ENCODE assay signal across 1 cellular context in the genomic region with DNA sequence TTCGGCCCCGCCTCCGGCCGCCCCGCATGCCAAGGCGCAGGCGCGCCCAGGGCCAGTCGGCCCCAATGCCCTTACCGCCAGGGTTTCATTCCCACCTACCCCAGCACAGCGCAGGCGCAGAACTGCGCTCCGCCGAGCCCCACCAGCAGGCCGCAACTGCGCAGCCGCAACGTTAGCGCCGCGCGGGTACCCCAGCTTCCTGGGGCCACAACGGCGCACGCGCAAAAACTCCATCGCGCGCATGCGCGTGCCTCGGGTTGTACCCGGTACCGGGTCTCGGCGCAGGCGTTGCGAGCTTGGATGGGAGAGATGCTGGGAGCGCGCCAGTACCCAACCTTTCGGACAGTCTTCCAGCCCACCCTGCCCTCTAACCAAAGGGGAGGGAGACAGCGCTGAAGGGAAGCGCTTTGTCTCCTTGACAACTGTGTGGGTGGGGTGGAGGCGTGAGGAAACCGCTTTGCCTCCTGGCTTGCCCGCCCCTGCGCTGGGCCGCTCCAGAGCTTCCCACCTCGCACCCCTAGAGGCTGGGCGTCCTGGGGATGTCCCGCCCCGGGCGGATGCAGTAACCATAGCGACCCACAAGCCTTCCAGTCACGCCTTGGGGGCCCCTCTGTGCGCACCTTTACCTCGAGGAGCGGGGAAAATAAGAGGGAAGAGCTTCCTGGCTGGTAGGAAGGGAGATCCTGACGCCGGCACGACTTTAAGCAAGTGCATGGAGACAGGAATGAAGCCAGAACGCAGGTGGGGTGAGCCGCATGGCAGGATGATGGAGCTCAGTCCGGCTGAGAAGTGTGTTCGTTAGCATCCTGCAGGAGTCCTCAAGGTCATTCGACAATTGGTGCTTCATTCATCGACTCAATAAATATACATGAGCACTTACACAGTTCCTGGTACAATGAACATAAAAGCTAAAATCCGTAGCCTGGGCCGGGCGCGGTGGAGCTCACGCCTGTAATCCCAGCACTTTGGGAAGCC.
TF ChIP-seq lines count a peak whose summit lies in the region.

No MANE protein-coding gene starts in this region.

TF ChIP-seq in K562, 482 proteins besides CTCF, POLR2A, EP300 and RAD21 (continued from another document and continues in another):
- TF ChIP-seq, protein P1, sequence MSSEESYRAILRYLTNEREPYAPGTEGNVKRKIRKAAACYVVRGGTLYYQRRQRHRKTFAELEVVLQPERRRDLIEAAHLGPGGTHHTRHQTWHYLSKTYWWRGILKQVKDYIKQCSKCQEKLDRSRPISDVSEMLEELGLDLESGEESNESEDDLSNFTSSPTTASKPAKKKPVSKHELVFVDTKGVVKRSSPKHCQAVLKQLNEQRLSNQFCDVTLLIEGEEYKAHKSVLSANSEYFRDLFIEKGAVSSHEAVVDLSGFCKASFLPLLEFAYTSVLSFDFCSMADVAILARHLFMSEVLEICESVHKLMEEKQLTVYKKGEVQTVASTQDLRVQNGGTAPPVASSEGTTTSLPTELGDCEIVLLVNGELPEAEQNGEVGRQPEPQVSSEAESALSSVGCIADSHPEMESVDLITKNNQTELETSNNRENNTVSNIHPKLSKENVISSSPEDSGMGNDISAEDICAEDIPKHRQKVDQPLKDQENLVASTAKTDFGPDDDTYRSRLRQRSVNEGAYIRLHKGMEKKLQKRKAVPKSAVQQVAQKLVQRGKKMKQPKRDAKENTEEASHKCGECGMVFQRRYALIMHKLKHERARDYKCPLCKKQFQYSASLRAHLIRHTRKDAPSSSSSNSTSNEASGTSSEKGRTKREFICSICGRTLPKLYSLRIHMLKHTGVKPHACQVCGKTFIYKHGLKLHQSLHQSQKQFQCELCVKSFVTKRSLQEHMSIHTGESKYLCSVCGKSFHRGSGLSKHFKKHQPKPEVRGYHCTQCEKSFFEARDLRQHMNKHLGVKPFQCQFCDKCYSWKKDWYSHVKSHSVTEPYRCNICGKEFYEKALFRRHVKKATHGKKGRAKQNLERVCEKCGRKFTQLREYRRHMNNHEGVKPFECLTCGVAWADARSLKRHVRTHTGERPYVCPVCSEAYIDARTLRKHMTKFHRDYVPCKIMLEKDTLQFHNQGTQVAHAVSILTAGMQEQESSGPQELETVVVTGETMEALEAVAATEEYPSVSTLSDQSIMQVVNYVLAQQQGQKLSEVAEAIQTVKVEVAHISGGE (CRISPR knock-in tag; IDR thresholded peaks at IDR 0.05) = no peak
- TF ChIP-seq ZFP1 (CRISPR knock-in tag; IDR thresholded peaks at IDR 0.05) = no peak
- TF ChIP-seq, protein P2, sequence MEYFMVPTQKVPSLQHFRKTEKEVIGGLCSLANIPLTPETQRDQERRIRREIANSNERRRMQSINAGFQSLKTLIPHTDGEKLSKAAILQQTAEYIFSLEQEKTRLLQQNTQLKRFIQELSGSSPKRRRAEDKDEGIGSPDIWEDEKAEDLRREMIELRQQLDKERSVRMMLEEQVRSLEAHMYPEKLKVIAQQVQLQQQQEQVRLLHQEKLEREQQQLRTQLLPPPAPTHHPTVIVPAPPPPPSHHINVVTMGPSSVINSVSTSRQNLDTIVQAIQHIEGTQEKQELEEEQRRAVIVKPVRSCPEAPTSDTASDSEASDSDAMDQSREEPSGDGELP (CRISPR knock-in tag; IDR thresholded peaks at IDR 0.05; ENCODE audit: borderline replicate concordance) = peak; percentile 64; the same call in 1 of the 2 replicates
- no peak for TF ChIP-seq SMARCA5 (IDR thresholded peaks at IDR 0.05)
- peak; percentile 100 for TF ChIP-seq CTBP1 (IDR thresholded peaks at IDR 0.05; ENCODE audit: borderline replicate concordance)
- peak; percentile 51 for TF ChIP-seq SETDB1 (IDR thresholded peaks at IDR 0.05; ENCODE audit: low read length)
- TF ChIP-seq, protein P3, sequence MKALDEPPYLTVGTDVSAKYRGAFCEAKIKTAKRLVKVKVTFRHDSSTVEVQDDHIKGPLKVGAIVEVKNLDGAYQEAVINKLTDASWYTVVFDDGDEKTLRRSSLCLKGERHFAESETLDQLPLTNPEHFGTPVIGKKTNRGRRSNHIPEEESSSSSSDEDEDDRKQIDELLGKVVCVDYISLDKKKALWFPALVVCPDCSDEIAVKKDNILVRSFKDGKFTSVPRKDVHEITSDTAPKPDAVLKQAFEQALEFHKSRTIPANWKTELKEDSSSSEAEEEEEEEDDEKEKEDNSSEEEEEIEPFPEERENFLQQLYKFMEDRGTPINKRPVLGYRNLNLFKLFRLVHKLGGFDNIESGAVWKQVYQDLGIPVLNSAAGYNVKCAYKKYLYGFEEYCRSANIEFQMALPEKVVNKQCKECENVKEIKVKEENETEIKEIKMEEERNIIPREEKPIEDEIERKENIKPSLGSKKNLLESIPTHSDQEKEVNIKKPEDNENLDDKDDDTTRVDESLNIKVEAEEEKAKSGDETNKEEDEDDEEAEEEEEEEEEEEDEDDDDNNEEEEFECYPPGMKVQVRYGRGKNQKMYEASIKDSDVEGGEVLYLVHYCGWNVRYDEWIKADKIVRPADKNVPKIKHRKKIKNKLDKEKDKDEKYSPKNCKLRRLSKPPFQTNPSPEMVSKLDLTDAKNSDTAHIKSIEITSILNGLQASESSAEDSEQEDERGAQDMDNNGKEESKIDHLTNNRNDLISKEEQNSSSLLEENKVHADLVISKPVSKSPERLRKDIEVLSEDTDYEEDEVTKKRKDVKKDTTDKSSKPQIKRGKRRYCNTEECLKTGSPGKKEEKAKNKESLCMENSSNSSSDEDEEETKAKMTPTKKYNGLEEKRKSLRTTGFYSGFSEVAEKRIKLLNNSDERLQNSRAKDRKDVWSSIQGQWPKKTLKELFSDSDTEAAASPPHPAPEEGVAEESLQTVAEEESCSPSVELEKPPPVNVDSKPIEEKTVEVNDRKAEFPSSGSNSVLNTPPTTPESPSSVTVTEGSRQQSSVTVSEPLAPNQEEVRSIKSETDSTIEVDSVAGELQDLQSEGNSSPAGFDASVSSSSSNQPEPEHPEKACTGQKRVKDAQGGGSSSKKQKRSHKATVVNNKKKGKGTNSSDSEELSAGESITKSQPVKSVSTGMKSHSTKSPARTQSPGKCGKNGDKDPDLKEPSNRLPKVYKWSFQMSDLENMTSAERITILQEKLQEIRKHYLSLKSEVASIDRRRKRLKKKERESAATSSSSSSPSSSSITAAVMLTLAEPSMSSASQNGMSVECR (CRISPR knock-in tag; IDR thresholded peaks at IDR 0.05) = peak; percentile 53; the same call in 1 of the 2 replicates
- TF ChIP-seq, protein P4, sequence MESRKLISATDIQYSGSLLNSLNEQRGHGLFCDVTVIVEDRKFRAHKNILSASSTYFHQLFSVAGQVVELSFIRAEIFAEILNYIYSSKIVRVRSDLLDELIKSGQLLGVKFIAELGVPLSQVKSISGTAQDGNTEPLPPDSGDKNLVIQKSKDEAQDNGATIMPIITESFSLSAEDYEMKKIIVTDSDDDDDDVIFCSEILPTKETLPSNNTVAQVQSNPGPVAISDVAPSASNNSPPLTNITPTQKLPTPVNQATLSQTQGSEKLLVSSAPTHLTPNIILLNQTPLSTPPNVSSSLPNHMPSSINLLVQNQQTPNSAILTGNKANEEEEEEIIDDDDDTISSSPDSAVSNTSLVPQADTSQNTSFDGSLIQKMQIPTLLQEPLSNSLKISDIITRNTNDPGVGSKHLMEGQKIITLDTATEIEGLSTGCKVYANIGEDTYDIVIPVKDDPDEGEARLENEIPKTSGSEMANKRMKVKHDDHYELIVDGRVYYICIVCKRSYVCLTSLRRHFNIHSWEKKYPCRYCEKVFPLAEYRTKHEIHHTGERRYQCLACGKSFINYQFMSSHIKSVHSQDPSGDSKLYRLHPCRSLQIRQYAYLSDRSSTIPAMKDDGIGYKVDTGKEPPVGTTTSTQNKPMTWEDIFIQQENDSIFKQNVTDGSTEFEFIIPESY (CRISPR knock-in tag; IDR thresholded peaks at IDR 0.05) = peak; percentile 32; the same call in 1 of the 2 replicates
- no peak for TF ChIP-seq HMGN3 (IDR thresholded peaks at IDR 0.05; ENCODE audit: borderline replicate concordance, extremely low read depth, insufficient read length, low read depth, low read length)
- peak; percentile 97 for TF ChIP-seq HDAC2 (IDR thresholded peaks at IDR 0.05)
- TF ChIP-seq YY1 (IDR thresholded peaks at IDR 0.05; ENCODE audit: borderline replicate concordance in 1 of 3, control insufficient read depth in 1 of 3, extremely low read depth in 1 of 3, insufficient read depth in 3 of 3, insufficient read length in 1 of 3, insufficient replicate concordance in 2 of 3, low read depth in 1 of 3, low read length in 2 of 3) = peak in 1 of 3 experiments; percentile 19
- no peak for TF ChIP-seq CBX5 (IDR thresholded peaks at IDR 0.05; ENCODE audit: borderline replicate concordance, low read depth)
- TF ChIP-seq CXXC5 (CRISPR knock-in tag; IDR thresholded peaks at IDR 0.05) = peak; percentile 44
- no peak for TF ChIP-seq MCM2 (IDR thresholded peaks at IDR 0.05; ENCODE audit: low read depth)
- TF ChIP-seq DPF2 (IDR thresholded peaks at IDR 0.05) = no peak
- TF ChIP-seq GTF2F1 (IDR thresholded peaks at IDR 0.05; ENCODE audit: low read depth, low read length) = no peak
- TF ChIP-seq ZNF764 (CRISPR knock-in tag; IDR thresholded peaks at IDR 0.05; ENCODE audit: low read depth) = no peak
- peak; percentile 34 for TF ChIP-seq NEUROD1 (IDR thresholded peaks at IDR 0.05; ENCODE audit: borderline replicate concordance, low read depth, low read length, partially characterized antibody)
- TF ChIP-seq HNRNPUL1 (IDR thresholded peaks at IDR 0.05; ENCODE audit: low read length) = no peak
- TF ChIP-seq ZNF146 (CRISPR knock-in tag; IDR thresholded peaks at IDR 0.05; ENCODE audit: unreplicated experiment) = no peak
- TF ChIP-seq ZNF551 (CRISPR knock-in tag; IDR thresholded peaks at IDR 0.05) = no peak
- TF ChIP-seq, protein P5, sequence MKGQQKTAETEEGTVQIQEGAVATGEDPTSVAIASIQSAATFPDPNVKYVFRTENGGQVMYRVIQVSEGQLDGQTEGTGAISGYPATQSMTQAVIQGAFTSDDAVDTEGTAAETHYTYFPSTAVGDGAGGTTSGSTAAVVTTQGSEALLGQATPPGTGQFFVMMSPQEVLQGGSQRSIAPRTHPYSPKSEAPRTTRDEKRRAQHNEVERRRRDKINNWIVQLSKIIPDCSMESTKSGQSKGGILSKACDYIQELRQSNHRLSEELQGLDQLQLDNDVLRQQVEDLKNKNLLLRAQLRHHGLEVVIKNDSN (CRISPR knock-in tag; IDR thresholded peaks at IDR 0.05) = peak; percentile 10; the same call in 1 of the 2 replicates
- TF ChIP-seq PTRF (tag; IDR thresholded peaks at IDR 0.05) = no peak
- TF ChIP-seq, protein P6, sequence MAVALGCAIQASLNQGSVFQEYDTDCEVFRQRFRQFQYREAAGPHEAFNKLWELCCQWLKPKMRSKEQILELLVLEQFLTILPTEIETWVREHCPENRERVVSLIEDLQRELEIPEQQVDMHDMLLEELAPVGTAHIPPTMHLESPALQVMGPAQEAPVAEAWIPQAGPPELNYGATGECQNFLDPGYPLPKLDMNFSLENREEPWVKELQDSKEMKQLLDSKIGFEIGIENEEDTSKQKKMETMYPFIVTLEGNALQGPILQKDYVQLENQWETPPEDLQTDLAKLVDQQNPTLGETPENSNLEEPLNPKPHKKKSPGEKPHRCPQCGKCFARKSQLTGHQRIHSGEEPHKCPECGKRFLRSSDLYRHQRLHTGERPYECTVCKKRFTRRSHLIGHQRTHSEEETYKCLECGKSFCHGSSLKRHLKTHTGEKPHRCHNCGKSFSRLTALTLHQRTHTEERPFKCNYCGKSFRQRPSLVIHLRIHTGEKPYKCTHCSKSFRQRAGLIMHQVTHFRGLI (CRISPR knock-in tag; IDR thresholded peaks at IDR 0.05) = no peak
- no peak for TF ChIP-seq SAFB2 (IDR thresholded peaks at IDR 0.05; ENCODE audit: borderline replicate concordance, low read depth, low read length, severe bottlenecking)
- TF ChIP-seq, protein P7, sequence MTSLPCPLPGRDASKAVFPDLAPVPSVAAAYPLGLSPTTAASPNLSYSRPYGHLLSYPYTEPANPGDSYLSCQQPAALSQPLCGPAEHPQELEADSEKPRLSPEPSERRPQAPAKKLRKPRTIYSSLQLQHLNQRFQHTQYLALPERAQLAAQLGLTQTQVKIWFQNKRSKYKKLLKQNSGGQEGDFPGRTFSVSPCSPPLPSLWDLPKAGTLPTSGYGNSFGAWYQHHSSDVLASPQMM (CRISPR knock-in tag; IDR thresholded peaks at IDR 0.05) = no peak
- TF ChIP-seq BACH1 (tag; IDR thresholded peaks at IDR 0.05) = no peak
- TF ChIP-seq, protein P8, sequence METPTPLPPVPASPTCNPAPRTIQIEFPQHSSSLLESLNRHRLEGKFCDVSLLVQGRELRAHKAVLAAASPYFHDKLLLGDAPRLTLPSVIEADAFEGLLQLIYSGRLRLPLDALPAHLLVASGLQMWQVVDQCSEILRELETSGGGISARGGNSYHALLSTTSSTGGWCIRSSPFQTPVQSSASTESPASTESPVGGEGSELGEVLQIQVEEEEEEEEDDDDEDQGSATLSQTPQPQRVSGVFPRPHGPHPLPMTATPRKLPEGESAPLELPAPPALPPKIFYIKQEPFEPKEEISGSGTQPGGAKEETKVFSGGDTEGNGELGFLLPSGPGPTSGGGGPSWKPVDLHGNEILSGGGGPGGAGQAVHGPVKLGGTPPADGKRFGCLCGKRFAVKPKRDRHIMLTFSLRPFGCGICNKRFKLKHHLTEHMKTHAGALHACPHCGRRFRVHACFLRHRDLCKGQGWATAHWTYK (CRISPR knock-in tag; IDR thresholded peaks at IDR 0.05) = peak; percentile 22; the same call in 1 of the 2 replicates
- TF ChIP-seq, protein P9, sequence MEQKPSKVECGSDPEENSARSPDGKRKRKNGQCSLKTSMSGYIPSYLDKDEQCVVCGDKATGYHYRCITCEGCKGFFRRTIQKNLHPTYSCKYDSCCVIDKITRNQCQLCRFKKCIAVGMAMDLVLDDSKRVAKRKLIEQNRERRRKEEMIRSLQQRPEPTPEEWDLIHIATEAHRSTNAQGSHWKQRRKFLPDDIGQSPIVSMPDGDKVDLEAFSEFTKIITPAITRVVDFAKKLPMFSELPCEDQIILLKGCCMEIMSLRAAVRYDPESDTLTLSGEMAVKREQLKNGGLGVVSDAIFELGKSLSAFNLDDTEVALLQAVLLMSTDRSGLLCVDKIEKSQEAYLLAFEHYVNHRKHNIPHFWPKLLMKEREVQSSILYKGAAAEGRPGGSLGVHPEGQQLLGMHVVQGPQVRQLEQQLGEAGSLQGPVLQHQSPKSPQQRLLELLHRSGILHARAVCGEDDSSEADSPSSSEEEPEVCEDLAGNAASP (IDR thresholded peaks at IDR 0.05) = no peak
- no peak for TF ChIP-seq ILF3 (IDR thresholded peaks at IDR 0.05; ENCODE audit: borderline replicate concordance)
- no peak for TF ChIP-seq CBX8 (IDR thresholded peaks at IDR 0.05; ENCODE audit: borderline replicate concordance, extremely low read depth, low read depth, low read length, poor library complexity, severe bottlenecking)
- TF ChIP-seq PHB (CRISPR knock-in tag; IDR thresholded peaks at IDR 0.05) = no peak
- TF ChIP-seq ATF7 (IDR thresholded peaks at IDR 0.05) = peak; percentile 57; the same call in 1 of the 2 replicates
- no peak for TF ChIP-seq RBM25 (IDR thresholded peaks at IDR 0.05; ENCODE audit: low read depth, low read length, severe bottlenecking)
- TF ChIP-seq GTF2E2 (tag; IDR thresholded peaks at IDR 0.05) = no peak
- TF ChIP-seq ZNF316 (IDR thresholded peaks at IDR 0.05) = no peak
- TF ChIP-seq ESRRB (CRISPR knock-in tag; IDR thresholded peaks at IDR 0.05; ENCODE audit: borderline replicate concordance) = no peak
- no peak for TF ChIP-seq SIX5 (IDR thresholded peaks at IDR 0.05; ENCODE audit: borderline replicate concordance in 1 of 2, insufficient read depth in 1 of 2, low read depth in 1 of 2, low read length in 2 of 2)
